8 cellular contexts compared by ENCODE assay signal in the genomic region with DNA sequence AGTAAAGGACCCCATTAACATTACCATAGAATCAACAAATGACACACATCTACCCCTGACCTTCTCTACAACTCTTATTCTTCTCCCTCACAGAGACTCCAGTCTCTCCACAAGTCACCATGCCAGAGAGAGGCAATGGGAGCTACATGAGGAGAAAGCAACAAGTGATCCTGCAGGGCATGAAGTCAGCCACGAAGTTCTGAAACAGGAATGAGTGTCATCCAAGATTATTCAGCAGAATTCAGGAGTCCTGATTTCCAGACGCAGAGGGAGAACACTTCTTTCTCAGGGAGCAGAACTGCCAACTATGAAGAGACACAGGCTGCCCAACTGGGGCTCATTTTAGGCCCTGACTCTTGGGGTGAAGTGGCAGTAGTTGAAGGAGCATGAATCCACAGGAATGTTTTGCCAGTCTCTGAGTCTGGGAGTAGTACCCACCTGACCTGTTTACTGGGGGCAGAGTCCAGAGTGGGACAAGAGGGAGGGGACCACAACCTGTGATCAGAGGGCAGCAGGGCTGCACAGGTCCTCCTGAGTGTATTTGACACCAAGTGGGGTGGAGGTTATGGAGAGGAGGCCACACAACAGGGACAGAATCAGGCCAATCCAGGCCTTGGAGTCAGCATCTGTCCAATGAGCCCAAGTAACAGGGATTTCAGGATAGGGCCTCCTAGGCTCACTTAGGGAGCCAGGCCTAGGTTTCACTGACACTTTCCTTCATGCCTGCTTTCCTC. TPM values are rescaled to one million over a fixed set of nuclear protein-coding genes. Genes with fewer than 3 reads are reported as not detected.
DNase-seq lines count a peak whose midpoint lies in the region; ATAC-seq and TF ChIP-seq lines count a peak whose summit lies in the region.

No MANE protein-coding gene starts in this region.

- no peaks in the 10 kb centered on the region for H3K9me3 ChIP-seq in MM.1S (replicated peaks; ENCODE audit: insufficient read depth, low read length)

- H3K4me3 Mint-ChIP-seq in natural killer cell treated with Interleukin-12 subunit alpha and Interleukin-12 subunit beta and Interleukin-15 and Interleukin-18, amount 100 ng/mL, for 72 hours, result peak overlapping the region; percentile 97

- no peaks in the 10 kb centered on the region for H3K27me3 Mint-ChIP-seq in natural killer cell treated with Interleukin-12 subunit alpha and Interleukin-12 subunit beta and Interleukin-15 and Interleukin-18, amount 100 ng/mL, for 72 hours

- H3K4me1 ChIP-seq in MM.1S (ENCODE audit: low read length), result peaks cover 24% of the 10 kb centered on the region

- POLR2A ChIA-PET in BJ (lab: Charles Lee), result no interaction called here

- peak overlapping the region; percentile 85; the same call in 1 of the 2 replicates for H3K27ac ChIP-seq in MM.1S (ENCODE audit: low read length)

- peak overlapping the region; percentile 88 for H3K9ac ChIP-seq in MM.1S (ENCODE audit: low read length)

- DNase-seq in BJ (ENCODE audit: low read depth), result no peak
- DNase-seq in MM.1S, result no peak
- peak; percentile 58 for DNase-seq in ecto neural progenitor cell (ENCODE audit: low spot score)
- no peak for DNase-seq in natural killer cell treated with Interleukin-12 subunit alpha and Interleukin-12 subunit beta and Interleukin-15 and Interleukin-18, amount 100 ng/mL, for 72 hours (ENCODE audit: low spot score)
- DNase-seq in hepatic stellate cell (ENCODE audit: low spot score), result no peak
- no peak for DNase-seq in COLO668 (lab: John Stamatoyannopoulos, UW; ENCODE audit: unreplicated experiment)

- peaks cover 33% of the 10 kb centered on the region for H3F3A ChIP-seq in MM.1S (ENCODE audit: insufficient read depth, low read length)

- TF ChIP-seq CTCF in BJ (IDR thresholded peaks at IDR 0.05; ENCODE audit: insufficient read depth, low read depth, low read length) (no peak), MM.1S (IDR thresholded peaks at IDR 0.05; ENCODE audit: low read length) (no peak)

- H3K4me3 ChIP-seq in BJ (ENCODE audit: low read depth, low read length) (peak overlapping the region; percentile 59), MM.1S (ENCODE audit: low read length) (peak overlapping the region; percentile 99)

- peak overlapping the region; percentile 95 to 98 for H3K27ac Mint-ChIP-seq in natural killer cell treated with Interleukin-12 subunit alpha and Interleukin-12 subunit beta and Interleukin-15 and Interleukin-18, amount 100 ng/mL, for 72 hours

- no peaks in the 10 kb centered on the region for H3K9me3 Mint-ChIP-seq in natural killer cell treated with Interleukin-12 subunit alpha and Interleukin-12 subunit beta and Interleukin-15 and Interleukin-18, amount 100 ng/mL, for 72 hours

- H2AFZ ChIP-seq in MM.1S (ENCODE audit: low read length), result peak overlapping the region; percentile 66; the same call in 1 of the 2 replicates

- CTCF ChIA-PET in BJ (lab: Yijun Ruan, JAX), result interaction anchor here (1.1 to 3.9 kb wide), 3 partner anchors 114 to 487 kb away, joined by 3 to 45 read pairs (median 3); no protein-coding TSS in a partner anchor

- peaks cover 40 to 43% of the 10 kb centered on the region in 2 donors for H3K4me1 Mint-ChIP-seq in natural killer cell treated with Interleukin-12 subunit alpha and Interleukin-12 subunit beta and Interleukin-15 and Interleukin-18, amount 100 ng/mL, for 72 hours (ENCODE audit: low read depth in 2 of 2)

- peaks cover 36% of the 10 kb centered on the region for H3K79me2 ChIP-seq in MM.1S (ENCODE audit: low read length)

- peak overlapping the region; percentile 99 for H3K4me2 ChIP-seq in MM.1S (ENCODE audit: low read depth, low read length)

- no peaks in the 10 kb centered on the region for H4K20me1 ChIP-seq in MM.1S (ENCODE audit: insufficient read depth, low read length)

- no peaks in the 10 kb centered on the region for H3K9me2 ChIP-seq in MM.1S (replicated peaks; ENCODE audit: insufficient read depth, low read length)

- ATAC-seq in natural killer cell treated with Interleukin-12 subunit alpha and Interleukin-12 subunit beta and Interleukin-15 and Interleukin-18, amount 100 ng/mL, for 72 hours, result no peak
- ATAC-seq in HG02642 (IDR thresholded peaks at IDR 0.05; ENCODE audit: poor library complexity, unreplicated experiment) (no peak), HG02981 (IDR thresholded peaks at IDR 0.05; ENCODE audit: unreplicated experiment) (no peak)

- no peaks in the 10 kb centered on the region for H3K27me3 ChIP-seq in BJ (ENCODE audit: control insufficient read depth, insufficient read depth, low read length)
- H3K27me3 ChIP-seq in MM.1S (replicated peaks; ENCODE audit: insufficient read depth, low read length), result no peaks in the 10 kb centered on the region

- no peaks in the 10 kb centered on the region for H3K36me3 ChIP-seq in BJ (ENCODE audit: control insufficient read depth, insufficient read depth, low read length)
- H3K36me3 ChIP-seq in MM.1S (replicated peaks; ENCODE audit: insufficient read depth, low read length), result no peaks in the 10 kb centered on the region

- peaks cover 2% of the 10 kb centered on the region for H3K36me3 Mint-ChIP-seq in natural killer cell treated with Interleukin-12 subunit alpha and Interleukin-12 subunit beta and Interleukin-15 and Interleukin-18, amount 100 ng/mL, for 72 hours

RNA-seq across cellular contexts. Expression of a gene that starts 2.4 kb away (rescaled TPM):
- 19.5 and 35.2 TPM in 2 replicates for polyA plus RNA-seq in BJ (2011; rRNA removed)
- polyA minus RNA-seq in BJ (2011; rRNA and poly(A)+ RNA removed), result 75.9 and 96.9 TPM in 2 replicates
- 100 to 1,000 TPM in 1 of 2 donors, 10 to 100 TPM in 1; 60.1 to 104 TPM for total RNA-seq in natural killer cell treated with Interleukin-12 subunit alpha and Interleukin-12 subunit beta and Interleukin-15 and Interleukin-18, amount 100 ng/mL, for 72 hours

RNA-seq across cellular contexts. Expression of a gene that starts 28.6 kb away (rescaled TPM):
- not detected in 2 replicates for polyA plus RNA-seq in BJ (2011; rRNA removed)
- not detected in 2 replicates for polyA minus RNA-seq in BJ (2011; rRNA and poly(A)+ RNA removed)
- 1 to 10 TPM; 1.7 to 3.3 TPM for total RNA-seq in natural killer cell treated with Interleukin-12 subunit alpha and Interleukin-12 subunit beta and Interleukin-15 and Interleukin-18, amount 100 ng/mL, for 72 hours
